In genomic region chr4:1359976-1360375, GRCh38 we compare ENCODE assay signal across 28 cellular contexts. TPM values are rescaled to one million over a fixed set of nuclear protein-coding genes. Genes with fewer than 3 reads are reported as not detected.
"Had no signal": no experiment of that assay in that cellular context is flagged by ENCODE, and none has a peak within 500 bp of the region (broad histone marks: within the 10 kb centered on the region; RNA-seq: fewer than 3 reads in every experiment).

No MANE protein-coding gene starts in this region.

- H2AFZ ChIP-seq: hepatocyte had no signal

- H3K4me3 Mint-ChIP-seq: endodermal cell; naive thymus-derived CD4-positive, alpha-beta T cell; nephron progenitor cell had no signal

- H3K9me3 ChIP-seq: neutrophil, right atrium auricular region, stomach, thoracic aorta, transverse colon had no signal

- H3K27me3 Mint-ChIP-seq: naive thymus-derived CD4-positive, alpha-beta T cell had no signal

- ATAC-seq: left colon; left ventricle myocardium superior; naive thymus-derived CD4-positive, alpha-beta T cell had no signal

- H3K79me2 ChIP-seq: hepatocyte had no signal

- H3K4me2 ChIP-seq: hepatocyte had no signal

- H3K27me3 ChIP-seq: hepatocyte, neutrophil, right atrium auricular region, stomach, transverse colon had no signal

- H3K27ac Mint-ChIP-seq: endodermal cell; naive thymus-derived CD4-positive, alpha-beta T cell; nephron progenitor cell had no signal

- H3K4me3 ChIP-seq: coronary artery, hepatocyte, lung, right atrium auricular region, stomach, thoracic aorta, transverse colon had no signal

- H3K36me3 ChIP-seq: right atrium auricular region, transverse colon had no signal

- H3K4me1 Mint-ChIP-seq: endodermal cell had no signal

- H3K4me1 ChIP-seq: transverse colon had no signal

- DNase-seq: effector CD4-positive, alpha-beta T cell; endodermal cell; erythroblast; head of caudate nucleus; left colon; left ventricle myocardium superior; mesendoderm; naive thymus-derived CD4-positive, alpha-beta T cell; nephron progenitor cell; posterior cingulate gyrus; small intestine; stimulated activated CD4-positive, alpha-beta T cell treated with anti-CD3 and anti-CD28 coated beads, Interleukin-12 subunit alpha, Interleukin-12 subunit beta, amount 100 ng/mL, for 4 hours; stimulated activated naive CD4-positive, alpha-beta T cell; stomach; substantia nigra; transverse colon had no signal

- H3K27ac ChIP-seq: hepatocyte, neutrophil, right atrium auricular region, stomach, thoracic aorta, transverse colon had no signal

- H3K9me3 Mint-ChIP-seq: endodermal cell; naive thymus-derived CD4-positive, alpha-beta T cell; nephron progenitor cell had no signal

RNA-seq across cellular contexts. Expression of gene NKX1-1, which starts 46.3 kb away (rescaled TPM):
- total RNA-seq: dermis microvascular lymphatic vessel endothelial cell; endodermal cell; endothelial cell of umbilical vein; hepatocyte; kidney epithelial cell; left colon; left ventricle myocardium superior; lung; mononuclear cell; naive thymus-derived CD4-positive, alpha-beta T cell; osteoblast; right atrium auricular region; stomach; thoracic aorta; transverse colon; ureter had no signal
- polyA plus RNA-seq: endothelial cell of umbilical vein; hepatocyte; lung; naive thymus-derived CD4-positive, alpha-beta T cell; small intestine; stomach had no signal
